ENCODE assay signal across 10 cellular contexts in the genomic region with DNA sequence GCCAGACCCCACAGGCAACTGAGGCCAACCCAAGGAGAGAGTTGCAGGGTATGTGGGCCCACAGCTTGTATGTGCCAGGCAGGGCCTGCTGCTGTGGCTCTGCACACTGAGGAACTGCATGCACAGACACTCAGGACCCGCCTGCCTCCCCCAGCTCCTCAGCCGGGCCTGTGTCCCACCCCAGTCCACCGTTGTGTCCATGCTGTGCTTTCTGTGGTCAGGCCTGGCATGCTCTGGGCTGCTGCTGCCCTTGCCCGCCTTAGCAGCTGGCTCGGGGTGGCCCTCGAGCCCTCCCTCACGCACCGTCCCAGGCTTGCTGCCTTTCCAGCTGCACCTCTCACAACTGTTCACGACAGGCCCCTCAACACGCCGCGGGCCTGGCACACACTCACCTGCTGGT. TPM values are rescaled to one million over a fixed set of nuclear protein-coding genes. Genes with fewer than 3 reads are reported as not detected.
DNase-seq lines count a peak whose midpoint lies in the region; ATAC-seq and TF ChIP-seq lines count a peak whose summit lies in the region.
"Had no signal": no experiment of that assay in that cellular context is flagged by ENCODE, and none has a peak within 500 bp of the region (broad histone marks: within the 10 kb centered on the region; RNA-seq: fewer than 3 reads in every experiment).

No MANE protein-coding gene starts in this region.

- no peak for ATAC-seq in HG03135 (IDR thresholded peaks at IDR 0.05; ENCODE audit: unreplicated experiment)
- no peak for ATAC-seq in HG02885 (IDR thresholded peaks at IDR 0.05; ENCODE audit: poor library complexity, unreplicated experiment)

- H3K4me3 ChIP-seq in DOHH2 (ENCODE audit: low read length), result no peak overlapping the region
- no peak overlapping the region for H3K4me3 ChIP-seq in OCI-LY7 (ENCODE audit: low read depth, low read length, poor library complexity, severe bottlenecking)
- H3K4me3 ChIP-seq in esophagus squamous epithelium, result no peak overlapping the region
- H3K4me3 ChIP-seq in skeletal muscle tissue (ENCODE audit: low read length in 3 of 3), result no peak overlapping the region
- H3K4me3 ChIP-seq: lung had no signal

- TF ChIP-seq POLR2A in esophagus squamous epithelium (IDR thresholded peaks at IDR 0.05), result no peak

- H3K4me1 ChIP-seq in DOHH2 (ENCODE audit: control insufficient read depth, low read length) (peaks cover 86% of the 10 kb centered on the region), OCI-LY7 (ENCODE audit: insufficient read depth, low read length, poor library complexity, severe bottlenecking) (peaks cover 78% of the 10 kb centered on the region), esophagus squamous epithelium (peaks cover 58 to 100% (median 89%) of the 10 kb centered on the region in 3 donors), skeletal muscle tissue (ENCODE audit: control insufficient read depth in 3 of 3, insufficient read depth in 3 of 3, low read length in 3 of 3) (peaks cover 82 to 84% (median 83%) of the 10 kb centered on the region in 3 donors)

- peaks cover 18% of the 10 kb centered on the region for H3F3A ChIP-seq in DOHH2 (ENCODE audit: control insufficient read depth, insufficient read depth)

- H3K79me2 ChIP-seq in DOHH2 (ENCODE audit: control insufficient read depth, low read length), result peaks cover 91% of the 10 kb centered on the region
- H3K79me2 ChIP-seq in OCI-LY7 (ENCODE audit: insufficient read depth, low read depth, low read length), result peaks cover 84% of the 10 kb centered on the region

- no peaks in the 10 kb centered on the region for H3K9me2 ChIP-seq in DOHH2 (replicated peaks; ENCODE audit: control insufficient read depth, low read length)
- H3K9me2 ChIP-seq in OCI-LY7 (ENCODE audit: insufficient read depth, low read length), result no peaks in the 10 kb centered on the region

- CTCF ChIA-PET in OCI-LY7 (lab: Charles Lee; ENCODE audit: unreplicated experiment), result interaction anchor here (0.8 kb wide), 1 partner anchor 17 kb away, joined by 3 read pairs; no protein-coding TSS in a partner anchor

- no peaks in the 10 kb centered on the region for H3K27me3 ChIP-seq in DOHH2 (ENCODE audit: control insufficient read depth, low read length)
- no peaks in the 10 kb centered on the region for H3K27me3 ChIP-seq in esophagus squamous epithelium
- H3K27me3 ChIP-seq in skeletal muscle tissue (ENCODE audit: control insufficient read depth in 3 of 3, insufficient read depth in 3 of 3, low read length in 3 of 3), result no peaks in the 10 kb centered on the region

- intact Hi-C loops in OCI-LY7 (cut with micrococcal nuclease; ENCODE audit: unreplicated experiment) (no loop called here), esophagus squamous epithelium (cut with DNase I) (no loop called here)

- H3K9me3 ChIP-seq in DOHH2 (ENCODE audit: control insufficient read depth, insufficient read depth, low read length) (no peaks in the 10 kb centered on the region), OCI-LY7 (ENCODE audit: low read length) (no peaks in the 10 kb centered on the region), esophagus squamous epithelium (no peaks in the 10 kb centered on the region), skeletal muscle tissue (ENCODE audit: control insufficient read depth in 3 of 3, low read length in 3 of 3) (no peaks in the 10 kb centered on the region)

- POLR2A ChIA-PET in OCI-LY7 (lab: Charles Lee), result interaction anchor here (0.7 to 1.3 kb wide), 3 partner anchors 9 to 989 kb away, joined by 3 to 9 read pairs (median 3); no protein-coding TSS in a partner anchor

- BruUV-seq in OCI-LY7 (replicated peaks; lab: Mats Ljungman, UMichigan), result no TSS peak

- H3K36me3 ChIP-seq in DOHH2 (ENCODE audit: control insufficient read depth, low read length) (peaks cover 38% of the 10 kb centered on the region), OCI-LY7 (ENCODE audit: insufficient read depth, low read length) (peaks cover 16% of the 10 kb centered on the region), esophagus squamous epithelium (no peaks in the 10 kb centered on the region), skeletal muscle tissue (ENCODE audit: control insufficient read depth in 3 of 3, insufficient read depth in 3 of 3, low read length in 3 of 3) (peaks cover 0 to 6% (median 0%) of the 10 kb centered on the region in 3 donors)

- no peak overlapping the region for H2AFZ ChIP-seq in OCI-LY7 (ENCODE audit: low read length)

- peak overlapping the region in 2 of 3 donors; percentile 25 to 57 for H3K9ac ChIP-seq in skeletal muscle tissue (ENCODE audit: low read depth in 1 of 3, low read length in 3 of 3)

- peak overlapping the region; percentile 84; the same call in 1 of the 2 replicates for H3K27ac ChIP-seq in DOHH2 (ENCODE audit: low read depth, low read length)
- H3K27ac ChIP-seq in OCI-LY7 (ENCODE audit: low read depth, low read length, poor library complexity, severe bottlenecking), result peak overlapping the region; percentile 82
- peak overlapping the region; percentile 28 to 96 (median 91) for H3K27ac ChIP-seq in esophagus squamous epithelium
- H3K27ac ChIP-seq in skeletal muscle tissue (ENCODE audit: low read depth, low read length), result peak overlapping the region; percentile 94

- H4K20me1 ChIP-seq in DOHH2 (ENCODE audit: control insufficient read depth, insufficient read depth, low read depth, low read length) (no peaks in the 10 kb centered on the region), OCI-LY7 (ENCODE audit: insufficient read depth, low read length) (no peaks in the 10 kb centered on the region)

- H3K4me2 ChIP-seq in DOHH2 (ENCODE audit: low read length) (peak overlapping the region; percentile 95), OCI-LY7 (ENCODE audit: low read length) (peak overlapping the region; percentile 79)

- WGBS in esophagus squamous epithelium, 2 donors, result 90 to 92% methylated on average over 4 to 8 of the region's 12 CpGs

- TF ChIP-seq CTCF in DOHH2 (IDR thresholded peaks at IDR 0.05; ENCODE audit: low read depth, low read length, poor library complexity, severe bottlenecking), result no peak
- no peak for TF ChIP-seq CTCF in OCI-LY7 (conservative IDR thresholded peaks at IDR 0.05; ENCODE audit: low read length)
- TF ChIP-seq CTCF in esophagus squamous epithelium (IDR thresholded peaks at IDR 0.05), result no peak

- DNase-seq in OCI-LY7 (ENCODE audit: low spot score) (no peak), esophagus squamous epithelium (lab: John Stamatoyannopoulos, UW) (no peak), NCI-H82 (lab: John Stamatoyannopoulos, UW) (no peak)
- DNase-seq: NCI-H226 had no signal

RNA-seq across cellular contexts. Expression of a gene that starts 4.1 kb away (rescaled TPM):
- total RNA-seq in OCI-LY7 (2014; rRNA removed; shearing (Covaris generic)), result 117 and 154 TPM in 2 replicates
- total RNA-seq in OCI-LY7 (2022) (96.4 and 107 TPM in 2 replicates), esophagus squamous epithelium (10 to 100 TPM in 2 of 4 donors, 1 to 10 TPM in 2; 4.1 to 55.7 (median 12.6) TPM), skeletal muscle tissue (238 TPM)
- total RNA-seq: MCF 10A had no signal
